9 cellular contexts compared by ENCODE assay signal in the genomic region with DNA sequence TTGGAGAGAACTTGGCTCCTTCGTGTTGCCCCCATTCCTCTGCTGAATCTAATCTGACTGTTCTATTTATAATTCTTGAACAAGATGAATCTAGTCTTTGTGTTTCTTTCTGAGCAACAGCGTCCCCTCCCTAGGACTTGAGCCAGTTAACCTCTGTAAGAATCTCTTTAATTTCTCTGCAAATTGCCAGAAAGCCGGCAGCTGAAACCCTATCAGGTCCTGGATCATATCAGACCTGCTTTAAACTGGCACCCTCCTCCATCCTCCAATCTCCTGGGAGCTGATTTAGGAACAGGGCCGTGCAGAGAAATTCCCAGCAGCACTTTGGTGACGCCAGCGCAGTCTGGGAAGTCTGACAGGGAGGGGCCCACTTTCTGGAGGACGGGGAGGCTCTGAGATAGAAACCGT.
DNase-seq lines count a peak whose midpoint lies in the region; ATAC-seq and TF ChIP-seq lines count a peak whose summit lies in the region.
"Had no signal": no experiment of that assay in that cellular context is flagged by ENCODE, and none has a peak within 500 bp of the region (broad histone marks: within the 10 kb centered on the region; RNA-seq: fewer than 3 reads in every experiment).

No MANE protein-coding gene starts in this region.

- intact Hi-C loops in uterus (cut with DNase I; ENCODE audit: low total_unique reads) (no loop called here), Calu3 (cut with micrococcal nuclease; ENCODE audit: unreplicated experiment) (no loop called here)
- intact Hi-C loops in CD4-positive, alpha-beta memory T cell (cut with micrococcal nuclease): no loop called here

- H3K9me3 Mint-ChIP-seq in CD4-positive, alpha-beta memory T cell: peaks cover 2 to 29% (median 20%) of the 10 kb centered on the region in 8 donors
- H3K9me3 Mint-ChIP-seq in Calu3 (ENCODE audit: low read depth, unreplicated experiment): peaks cover 3% of the 10 kb centered on the region

- H3K9me3 ChIP-seq in cardiac muscle cell (ENCODE audit: low read depth) (no peaks in the 10 kb centered on the region), uterus (no peaks in the 10 kb centered on the region)
- no peaks in the 10 kb centered on the region for H3K9me3 ChIP-seq in CD4-positive, alpha-beta memory T cell (ENCODE audit: control insufficient read depth in 1 of 2, low read length in 2 of 2)

- H3K27me3 ChIP-seq in cardiac muscle cell (no peaks in the 10 kb centered on the region), uterus (no peaks in the 10 kb centered on the region)
- no peaks in the 10 kb centered on the region for H3K27me3 ChIP-seq in CD4-positive, alpha-beta memory T cell (ENCODE audit: insufficient read depth, low read length)

- H3K4me1 ChIP-seq in cardiac muscle cell (ENCODE audit: low read depth) (peaks cover 23% of the 10 kb centered on the region), uterus (peaks cover 0 to 7% of the 10 kb centered on the region in 2 donors)
- no peaks in the 10 kb centered on the region for H3K4me1 ChIP-seq in CD4-positive, alpha-beta memory T cell (ENCODE audit: insufficient read depth, low read length)

- H3K4me3 ChIP-seq in cardiac muscle cell (no peak overlapping the region), uterus (no peak overlapping the region)
- no peak overlapping the region for H3K4me3 ChIP-seq in CD4-positive, alpha-beta memory T cell (ENCODE audit: low read length in 2 of 2)

- H3K36me3 Mint-ChIP-seq in CD4-positive, alpha-beta memory T cell: peaks cover 9 to 11% of the 10 kb centered on the region in 2 donors
- no peaks in the 10 kb centered on the region for H3K36me3 Mint-ChIP-seq in Calu3 (ENCODE audit: insufficient read depth, unreplicated experiment)

- CTCF ChIA-PET in CD4-positive, alpha-beta memory T cell (lab: Charles Lee; ENCODE audit: partially characterized antibody): no interaction called here
- CTCF ChIA-PET in Calu3 (lab: Charles Lee): no interaction called here

- H3K4me1 Mint-ChIP-seq in CD4-positive, alpha-beta memory T cell: no peaks in the 10 kb centered on the region
- no peaks in the 10 kb centered on the region for H3K4me1 Mint-ChIP-seq in Calu3 (ENCODE audit: low read depth, unreplicated experiment)

- H3K36me3 ChIP-seq in cardiac muscle cell (no peaks in the 10 kb centered on the region), uterus (no peaks in the 10 kb centered on the region)
- no peaks in the 10 kb centered on the region for H3K36me3 ChIP-seq in CD4-positive, alpha-beta memory T cell (ENCODE audit: insufficient read depth, low read length)

- H3K27me3 Mint-ChIP-seq in CD4-positive, alpha-beta memory T cell: peaks cover 0 to 1% of the 10 kb centered on the region in 2 donors
- peaks cover 11% of the 10 kb centered on the region for H3K27me3 Mint-ChIP-seq in Calu3 (ENCODE audit: unreplicated experiment)

- no peak for TF ChIP-seq POLR2A in uterus (IDR thresholded peaks at IDR 0.05)

- no peak overlapping the region for H3K27ac Mint-ChIP-seq in CD4-positive, alpha-beta memory T cell
- no peak overlapping the region for H3K27ac Mint-ChIP-seq in Calu3 (ENCODE audit: unreplicated experiment)
- H3K27ac Mint-ChIP-seq: activated T-cell treated with anti-CD3 and anti-CD28 coated beads, Interleukin-2, amount 50 U/mL, for 24 hours had no signal

- ATAC-seq in omental fat pad (ENCODE audit: low FRiP score) (peak; percentile 68), HG03025 (IDR thresholded peaks at IDR 0.05; ENCODE audit: low FRiP score, unreplicated experiment) (no peak)

- DNase-seq in cardiac muscle cell (ENCODE audit: low read depth in 1 of 2, low spot score in 1 of 2) (peak; percentile 22 to 97), omental fat pad (ENCODE audit: low spot score) (no peak), uterus (peak; percentile 86 to 89), Calu3 (no peak)
- DNase-seq in CD4-positive, alpha-beta memory T cell: no peak
- DNase-seq: activated T-cell treated with anti-CD3 and anti-CD28 coated beads, Interleukin-2, amount 50 U/mL, for 24 hours; NCI-H1105 had no signal

- H3K4me3 Mint-ChIP-seq in CD4-positive, alpha-beta memory T cell: no peak overlapping the region
- H3K4me3 Mint-ChIP-seq in Calu3 (ENCODE audit: low read depth, unreplicated experiment): no peak overlapping the region
- H3K4me3 Mint-ChIP-seq: activated T-cell treated with anti-CD3 and anti-CD28 coated beads, Interleukin-2, amount 50 U/mL, for 24 hours had no signal

- peak overlapping the region; percentile 70 for H3K27ac ChIP-seq in angular gyrus (ENCODE audit: low read depth, low read length)
- H3K27ac ChIP-seq in cardiac muscle cell: peak overlapping the region; percentile 84
- H3K27ac ChIP-seq in uterus: peak overlapping the region; percentile 85 to 89
- H3K27ac ChIP-seq in CD4-positive, alpha-beta memory T cell (ENCODE audit: low read depth, low read length): no peak overlapping the region

- no TSS peak for BruUV-seq in Calu3 (replicated peaks; lab: Mats Ljungman, UMichigan)

- POLR2A ChIA-PET in CD4-positive, alpha-beta memory T cell (lab: Charles Lee; ENCODE audit: partially characterized antibody): no interaction called here

- peak; percentile 21 for TF ChIP-seq CTCF in cardiac muscle cell (IDR thresholded peaks at IDR 0.05; ENCODE audit: low read depth, low read length)
- TF ChIP-seq CTCF in omental fat pad (IDR thresholded peaks at IDR 0.05): no peak
- peak in 1 of 4 experiments; percentile 3 for TF ChIP-seq CTCF in uterus (IDR thresholded peaks at IDR 0.05)
- TF ChIP-seq CTCF in Calu3 (IDR thresholded peaks at IDR 0.05; ENCODE audit: unreplicated experiment): no peak

Comparison
In these comparisons a context has a peak if more than half of its experiments do, and no peak if none do; other contexts are left out.
1. DNase-seq: peak in cardiac muscle cell (2 of 2) and uterus (2 of 2); none in omental fat pad (single experiment), CD4-positive, alpha-beta memory T cell (0 of 5) and Calu3 (single experiment).